ENCODE assay signal across 8 cellular contexts in genomic region chrX:54808605-54809483, GRCh38. TPM values are rescaled to one million over a fixed set of nuclear protein-coding genes. Genes with fewer than 3 reads are reported as not detected.
DNase-seq lines count a peak whose midpoint lies in the region; ATAC-seq and TF ChIP-seq lines count a peak whose summit lies in the region.

No MANE protein-coding gene starts in this region.

- 34% methylated on average over 13 of the region's 38 CpGs; no CpG with 5 or more reads in 1 of the 2 experiments for WGBS in IMR-90 (ENCODE audit: extremely low coverage in 2 of 2, insufficient read length in 1 of 2), 2 experiments

- CTCF ChIA-PET in IMR-90 (lab: Yijun Ruan, JAX) (interaction anchor here (0.6 to 1.1 kb wide), 2 partner anchors 169 to 292 kb away, joined by 4 read pairs; no protein-coding TSS in a partner anchor), OCI-LY7 (lab: Charles Lee; ENCODE audit: unreplicated experiment) (interaction anchor here (0.5 to 0.6 kb wide), 2 partner anchors 355 to 626 kb away, joined by 4 to 6 read pairs; partner anchors contain the start of gene FAM120C)

- TF ChIP-seq CTCF in IMR-90 (conservative IDR thresholded peaks at IDR 0.05; ENCODE audit: low read depth, low read length) (no peak), OCI-LY7 (conservative IDR thresholded peaks at IDR 0.05; ENCODE audit: low read length) (no peak)

- peak overlapping the region; percentile 97 for H4K5ac ChIP-seq in IMR-90 (ENCODE audit: low read depth, low read length)

- no peak overlapping the region for H2BK15ac ChIP-seq in IMR-90 (ENCODE audit: low read depth, low read length)

- peaks cover 7% of the 10 kb centered on the region; the same call in 1 of the 2 replicates for H3K4me1 ChIP-seq in IMR-90 (ENCODE audit: control insufficient read depth, insufficient read depth, low read length)
- peaks cover 14% of the 10 kb centered on the region for H3K4me1 ChIP-seq in OCI-LY7 (ENCODE audit: insufficient read depth, low read length, poor library complexity, severe bottlenecking)
- peaks cover 14% of the 10 kb centered on the region for H3K4me1 ChIP-seq in mononuclear cell (ENCODE audit: insufficient read depth, low read length)

- peak overlapping the region; percentile 47; the same call in 1 of the 2 replicates for H2BK120ac ChIP-seq in IMR-90 (ENCODE audit: low read depth, low read length)

- H3K9ac ChIP-seq in IMR-90 (ENCODE audit: low read depth, low read length) = peak overlapping the region; percentile 98

- H3K79me2 ChIP-seq in OCI-LY7 (ENCODE audit: insufficient read depth, low read depth, low read length) = no peaks in the 10 kb centered on the region

- peak overlapping the region; percentile 81 for H2AK5ac ChIP-seq in IMR-90 (ENCODE audit: low read depth, low read length)

- H2AFZ ChIP-seq in IMR-90 (replicated peaks; ENCODE audit: low read length, poor library complexity) (peak overlapping the region; percentile 93), OCI-LY7 (ENCODE audit: low read length) (peak overlapping the region; percentile 95)

- peak overlapping the region; percentile 80 to 86; a peak in 3 of 4 replicates for H4K8ac ChIP-seq in IMR-90 (ENCODE audit: low read depth in 2 of 2, low read length in 2 of 2)

- peak overlapping the region; percentile 50 for H3K23ac ChIP-seq in IMR-90 (ENCODE audit: low read depth, low read length)

- H2AK9ac ChIP-seq in IMR-90 (replicated peaks; ENCODE audit: low read depth, low read length, poor library complexity) = peak overlapping the region; percentile 95

- peak overlapping the region; percentile 64 for H2BK5ac ChIP-seq in IMR-90 (ENCODE audit: low read depth, low read length, poor library complexity, severe bottlenecking)

- H3K56ac ChIP-seq in IMR-90 (ENCODE audit: extremely low read depth, insufficient read depth, low read length) = peak overlapping the region; percentile 84

- H3K14ac ChIP-seq in IMR-90 (replicated peaks; ENCODE audit: low read depth, low read length) = peak overlapping the region; percentile 99

- H3K9me3 ChIP-seq in IMR-90 (ENCODE audit: control insufficient read depth, insufficient read depth, low read length) (no peaks in the 10 kb centered on the region), OCI-LY7 (ENCODE audit: low read length) (no peaks in the 10 kb centered on the region), mononuclear cell (ENCODE audit: low read depth, low read length) (no peaks in the 10 kb centered on the region)

- H3K27ac ChIP-seq in IMR-90 (ENCODE audit: insufficient read depth, low read length) (peak overlapping the region; percentile 90), OCI-LY7 (ENCODE audit: low read depth, low read length, poor library complexity, severe bottlenecking) (no peak overlapping the region), epithelial cell of prostate (peak overlapping the region; percentile 62)

- TF ChIP-seq POLR2A in IMR-90 (IDR thresholded peaks at IDR 0.05; ENCODE audit: low read depth, low read length) = no peak

- H3K79me1 ChIP-seq in IMR-90 (ENCODE audit: low read depth in 1 of 2, low read length in 2 of 2) = peaks cover 8 to 30% of the 10 kb centered on the region in 2 experiments; a peak in 3 of 4 replicates

- intact Hi-C loops in IMR-90 (cut with micrococcal nuclease) (loop anchor here (1.0 to 10.0 kb wide), 3 partner anchors 191 to 564 kb away; partner anchors contain the start of gene APEX2), OCI-LY7 (cut with micrococcal nuclease; ENCODE audit: unreplicated experiment) (loop anchor here (2.0 to 5.0 kb wide), 2 partner anchors 170 to 353 kb away; no protein-coding TSS in a partner anchor)

- peak overlapping the region; percentile 96 for H4K91ac ChIP-seq in IMR-90 (ENCODE audit: insufficient read depth, low read depth, low read length)

- H3K36me3 ChIP-seq in IMR-90 (ENCODE audit: control insufficient read depth, insufficient read depth, low read length) = peaks cover 35% of the 10 kb centered on the region
- no peaks in the 10 kb centered on the region for H3K36me3 ChIP-seq in OCI-LY7 (ENCODE audit: insufficient read depth, low read length)

- peak overlapping the region; percentile 16; the same call in 1 of the 2 replicates for H2BK20ac ChIP-seq in IMR-90 (ENCODE audit: low read depth, low read length)

- dilution Hi-C loops in IMR-90 (cut with HindIII; ENCODE audit: low sequenced_read_pairs, unreplicated experiment) = no loop called here

- no peak for TF ChIP-seq RAD21 in IMR-90 (IDR thresholded peaks at IDR 0.05; ENCODE audit: low read length)

- H3K4me3 ChIP-seq in IMR-90 (ENCODE audit: insufficient read depth, low read depth, low read length) (peak overlapping the region; percentile 84), OCI-LY7 (ENCODE audit: low read depth, low read length, poor library complexity, severe bottlenecking) (peak overlapping the region; percentile 82), mononuclear cell (ENCODE audit: low read length) (peak overlapping the region; percentile 69)

- ATAC-seq in GM21529 (IDR thresholded peaks at IDR 0.05; ENCODE audit: unreplicated experiment) = peak; percentile 88
- ATAC-seq in IMR-90 (ENCODE audit: low read depth) = peak; percentile 92

- H3K9me1 ChIP-seq in IMR-90 (ENCODE audit: insufficient read depth, low read length) = peaks cover 3% of the 10 kb centered on the region; the same call in 1 of the 2 replicates

- peak overlapping the region; percentile 66 for H3K18ac ChIP-seq in IMR-90 (ENCODE audit: low read depth, low read length)

- no peaks in the 10 kb centered on the region for H3K9me2 ChIP-seq in OCI-LY7 (ENCODE audit: insufficient read depth, low read length)

- in situ Hi-C loops in IMR-90 (cut with MboI; ENCODE audit: low sequenced_read_pairs) = no loop called here

- POLR2A ChIA-PET in IMR-90 (lab: Charles Lee; ENCODE audit: unreplicated experiment) = interaction anchor here (0.6 to 1.5 kb wide), 2 partner anchors 113 to 169 kb away, joined by 6 to 9 read pairs; no protein-coding TSS in a partner anchor
- POLR2A ChIA-PET in OCI-LY7 (lab: Charles Lee) = interaction anchor here (0.6 to 1.3 kb wide), 4 partner anchors 31 to 193 kb away, joined by 3 to 7 read pairs (median 4); partner anchors contain the start of gene APEX2

- H3K4me2 ChIP-seq in IMR-90 (ENCODE audit: low read depth, low read length) (peak overlapping the region; percentile 78), OCI-LY7 (ENCODE audit: low read length) (peak overlapping the region; percentile 88)

- BruUV-seq in IMR-90 (replicated peaks; lab: Mats Ljungman, UMichigan) = no TSS peak
- BruUV-seq in OCI-LY7 (replicated peaks; lab: Mats Ljungman, UMichigan) = TSS peak; percentile 90

- peak; percentile 95 for DNase-seq in D341Med (ENCODE audit: low spot score)
- peak; percentile 96 for DNase-seq in IMR-90
- peak; percentile 93 for DNase-seq in OCI-LY7 (ENCODE audit: low spot score)
- DNase-seq in activated T-cell treated with anti-CD3 and anti-CD28 coated beads for 48 hours (ENCODE audit: low read depth) = peak; percentile 79
- DNase-seq in epithelial cell of prostate (ENCODE audit: low read depth, low spot score) = peak; percentile 70
- peak; percentile 73 to 79 for DNase-seq in stimulated activated CD8-positive, alpha-beta memory T cell treated with anti-CD3 and anti-CD28 coated beads, Interleukin-2, amount 100 ng/mL, for 48 hours (ENCODE audit: low read depth in 2 of 2)

- H4K20me1 ChIP-seq in IMR-90 (ENCODE audit: insufficient read depth, low read length) = peaks cover 18% of the 10 kb centered on the region; the same call in 1 of the 2 replicates
- no peaks in the 10 kb centered on the region for H4K20me1 ChIP-seq in OCI-LY7 (ENCODE audit: insufficient read depth, low read length)

- peak overlapping the region; percentile 97 for H3K4ac ChIP-seq in IMR-90 (ENCODE audit: low read depth, low read length)

- H3K27me3 ChIP-seq in IMR-90 (ENCODE audit: control insufficient read depth, insufficient read depth, low read length) = peaks cover 8% of the 10 kb centered on the region; the same call in 1 of the 2 replicates
- H3K27me3 ChIP-seq in mononuclear cell (ENCODE audit: insufficient read depth, low read length) = no peaks in the 10 kb centered on the region

TF ChIP-seq in IMR-90, 13 proteins besides CTCF, POLR2A, EP300 and RAD21:
- TF ChIP-seq, protein P1, sequence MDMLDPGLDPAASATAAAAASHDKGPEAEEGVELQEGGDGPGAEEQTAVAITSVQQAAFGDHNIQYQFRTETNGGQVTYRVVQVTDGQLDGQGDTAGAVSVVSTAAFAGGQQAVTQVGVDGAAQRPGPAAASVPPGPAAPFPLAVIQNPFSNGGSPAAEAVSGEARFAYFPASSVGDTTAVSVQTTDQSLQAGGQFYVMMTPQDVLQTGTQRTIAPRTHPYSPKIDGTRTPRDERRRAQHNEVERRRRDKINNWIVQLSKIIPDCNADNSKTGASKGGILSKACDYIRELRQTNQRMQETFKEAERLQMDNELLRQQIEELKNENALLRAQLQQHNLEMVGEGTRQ (IDR thresholded peaks at IDR 0.05; ENCODE audit: low read depth, low read length) = peak; percentile 53; the same call in 1 of the 2 replicates
- TF ChIP-seq RFX5 (IDR thresholded peaks at IDR 0.05; ENCODE audit: low read depth, low read length) (no peak), BHLHE40 (IDR thresholded peaks at IDR 0.05; ENCODE audit: low read depth, low read length) (peak; percentile 98), MXI1 (IDR thresholded peaks at IDR 0.05; ENCODE audit: borderline replicate concordance, low read depth, low read length) (peak; percentile 45; the same call in 1 of the 2 replicates), MAZ (IDR thresholded peaks at IDR 0.05; ENCODE audit: borderline replicate concordance, low read depth, low read length) (peak; percentile 96; the same call in 1 of the 2 replicates), NFE2L2 (IDR thresholded peaks at IDR 0.05; ENCODE audit: low read depth, low read length) (no peak)
TF ChIP-seq in IMR-90: peak in this region for 4.

RNA-seq across cellular contexts. Expression of gene MAGED2, which starts 1.3 kb away (rescaled TPM):
- total RNA-seq in IMR-90 (2012; rRNA removed) = 279 and 341 TPM in 2 replicates
- polyA plus RNA-seq in IMR-90 (2012; rRNA removed) = 268 and 301 TPM in 2 replicates
- polyA plus RNA-seq in IMR-90 (2012; cell fraction: cytosol; rRNA removed) = 245 and 256 TPM in 2 replicates
- polyA plus RNA-seq in IMR-90 (2012; cell fraction: nucleus; rRNA removed; ENCODE audit: low replicate concordance) = 469 and 544 TPM in 2 replicates
- total RNA-seq in OCI-LY7 (2014; rRNA removed; shearing (Covaris generic)) = 27.1 and 29.8 TPM in 2 replicates
- total RNA-seq in OCI-LY7 (2022) = 43.3 and 48.3 TPM in 2 replicates
- 31.1 TPM for total RNA-seq in mononuclear cell

RNA-seq across cellular contexts. Expression of gene ITIH6, which starts 10.8 kb away (rescaled TPM):
- total RNA-seq in IMR-90 (2012; rRNA removed) (not detected in 2 replicates), OCI-LY7 (2022) (not detected in 2 replicates), mononuclear cell (not detected)
- polyA plus RNA-seq in IMR-90 (2012; rRNA removed) = not detected in 2 replicates
- polyA plus RNA-seq in IMR-90 (2012; cell fraction: cytosol; rRNA removed) = not detected in 2 replicates
- not detected in 2 replicates for polyA plus RNA-seq in IMR-90 (2012; cell fraction: nucleus; rRNA removed; ENCODE audit: low replicate concordance)
- total RNA-seq in OCI-LY7 (2014; rRNA removed; shearing (Covaris generic)) = not detected in 2 replicates
